Comparison of ENCODE assay signal across 20 cellular contexts in the genomic region with DNA sequence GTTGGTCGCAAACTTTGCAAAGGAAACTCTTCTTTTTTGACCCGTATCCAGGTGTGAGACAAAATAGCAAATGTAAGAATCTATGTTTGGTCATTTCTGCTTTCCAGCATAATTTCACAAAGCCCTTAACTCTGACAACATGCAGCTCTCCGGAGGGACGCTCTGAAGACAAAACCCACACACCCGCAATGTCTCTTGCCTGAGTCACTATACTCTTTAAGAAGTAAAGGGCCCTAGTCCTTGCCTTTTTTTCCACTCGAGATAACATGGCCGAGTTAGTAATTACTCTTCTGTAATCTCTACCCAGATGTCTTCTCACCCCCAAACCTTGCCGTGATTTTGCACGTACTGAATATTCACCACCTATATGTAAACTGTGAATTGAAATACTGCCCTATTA.
A peak's percentile ranks its signal among the peaks of the same experiment; 100 is the strongest.
DNase-seq lines count a peak whose midpoint lies in the region; ATAC-seq and TF ChIP-seq lines count a peak whose summit lies in the region.
"Had no signal": no experiment of that assay in that cellular context is flagged by ENCODE, and none has a peak within 500 bp of the region (broad histone marks: within the 10 kb centered on the region; RNA-seq: fewer than 3 reads in every experiment).

No MANE protein-coding gene starts in this region.

- no peaks in the 10 kb centered on the region for H3K9me3 Mint-ChIP-seq in mesothelial cell of epicardium
- H3K9me3 Mint-ChIP-seq: CD8-positive, alpha-beta T cell had no signal

- no peak overlapping the region for H3K4ac ChIP-seq in mesenchymal stem cell (ENCODE audit: low read depth in 1 of 2, low read length in 2 of 2)

- H3K27ac Mint-ChIP-seq in mesothelial cell of epicardium = peak overlapping the region; percentile 30
- H3K27ac Mint-ChIP-seq: B cell; CD8-positive, alpha-beta T cell; HFFc6 had no signal

- H3K79me1 ChIP-seq in mesenchymal stem cell (replicated peaks; ENCODE audit: low read length, poor library complexity, severe bottlenecking) = no peaks in the 10 kb centered on the region

- WGBS in mesenchymal stem cell = 58% methylated on average over 9 of the region's 9 CpGs

- DNase-seq in amniotic epithelial cell (ENCODE audit: low read depth) (peak; percentile 80), mesenchymal stem cell (peak; percentile 63), mesothelial cell of epicardium (ENCODE audit: low spot score in 2 of 2, unreplicated experiment in 2 of 2) (no peak), AG20443 (ENCODE audit: low spot score) (no peak), D341Med (ENCODE audit: low spot score) (no peak)
- DNase-seq: Caco-2; CD4-positive, CD25-positive, alpha-beta regulatory T cell; CD8-positive, alpha-beta T cell; DMS 273 treated with DMSO at 0.1 percent for 48 hours; DMS79; EL; GDM1; GOT3; HFFc6 had no signal

- no peak overlapping the region for H3K4me3 ChIP-seq in mesenchymal stem cell (ENCODE audit: insufficient read depth in 1 of 2, low read depth in 1 of 2, low read length in 2 of 2)
- H3K4me3 ChIP-seq: BLaER1, GM12878, HAP-1 had no signal

- no peaks in the 10 kb centered on the region for H3K9me3 ChIP-seq in mesenchymal stem cell (ENCODE audit: control insufficient read depth, low read length)
- H3K9me3 ChIP-seq: BLaER1, Caco-2, HAP-1 had no signal

- no peak overlapping the region for H3K23ac ChIP-seq in mesenchymal stem cell (ENCODE audit: low read length in 2 of 2)

- no peak for TF ChIP-seq CTCF in mesothelial cell of epicardium (IDR thresholded peaks at IDR 0.05; ENCODE audit: unreplicated experiment)

- H2BK15ac ChIP-seq in mesenchymal stem cell (ENCODE audit: low read depth, poor library complexity, severe bottlenecking) = no peak overlapping the region

- H3K36me3 ChIP-seq in mesenchymal stem cell (ENCODE audit: control insufficient read depth in 1 of 2, insufficient read depth in 2 of 2, low read depth in 1 of 2, low read length in 2 of 2) = no peaks in the 10 kb centered on the region
- H3K36me3 ChIP-seq: BLaER1, HAP-1 had no signal

- no peak overlapping the region for H3K4me3 Mint-ChIP-seq in mesothelial cell of epicardium
- H3K4me3 Mint-ChIP-seq: B cell; CD4-positive, CD25-positive, alpha-beta regulatory T cell; CD8-positive, alpha-beta T cell; HFFc6 had no signal

- H2AFZ ChIP-seq in mesenchymal stem cell (ENCODE audit: low read depth, low read length) = no peak overlapping the region

- no peaks in the 10 kb centered on the region for H3K36me3 Mint-ChIP-seq in mesothelial cell of epicardium
- H3K36me3 Mint-ChIP-seq: CD4-positive, CD25-positive, alpha-beta regulatory T cell; CD8-positive, alpha-beta T cell had no signal

- no peak overlapping the region for H3K4me2 ChIP-seq in mesenchymal stem cell (ENCODE audit: low read length, poor library complexity, severe bottlenecking)
- H3K4me2 ChIP-seq: BLaER1 had no signal

- no peak overlapping the region for H3K27ac ChIP-seq in mesenchymal stem cell (ENCODE audit: low read length, poor library complexity, severe bottlenecking)
- H3K27ac ChIP-seq: BLaER1, C4-2B had no signal

- peaks cover 28% of the 10 kb centered on the region for H3K4me1 Mint-ChIP-seq in mesothelial cell of epicardium
- H3K4me1 Mint-ChIP-seq: B cell; CD4-positive, CD25-positive, alpha-beta regulatory T cell had no signal

- H3K27me3 ChIP-seq in mesenchymal stem cell (ENCODE audit: control insufficient read depth in 1 of 2, insufficient read depth in 1 of 2, low read length in 2 of 2) = no peaks in the 10 kb centered on the region
- H3K27me3 ChIP-seq: BLaER1 had no signal

- no peak overlapping the region for H2BK12ac ChIP-seq in mesenchymal stem cell (ENCODE audit: low read length in 2 of 2)

- no peaks in the 10 kb centered on the region for H3K27me3 Mint-ChIP-seq in mesothelial cell of epicardium (ENCODE audit: low read depth)
- H3K27me3 Mint-ChIP-seq: B cell; CD4-positive, CD25-positive, alpha-beta regulatory T cell had no signal

- H3K4me1 ChIP-seq in mesenchymal stem cell (ENCODE audit: control insufficient read depth, insufficient read depth, low read depth, low read length) = no peaks in the 10 kb centered on the region
- H3K4me1 ChIP-seq: HAP-1 had no signal

- H2AK5ac ChIP-seq in mesenchymal stem cell (ENCODE audit: low read length, severe bottlenecking) = no peak overlapping the region

- H3K18ac ChIP-seq in mesenchymal stem cell (ENCODE audit: low read depth in 1 of 2, low read length in 2 of 2) = no peak overlapping the region

- no peak overlapping the region for H3K9ac ChIP-seq in mesenchymal stem cell (ENCODE audit: low read length)
- H3K9ac ChIP-seq: BLaER1 had no signal

- no peak overlapping the region for H2BK5ac ChIP-seq in mesenchymal stem cell (ENCODE audit: low read depth, low read length, poor library complexity, severe bottlenecking)

- no peak overlapping the region for H4K8ac ChIP-seq in mesenchymal stem cell (ENCODE audit: low read length)

- ATAC-seq in GM19467 (IDR thresholded peaks at IDR 0.05; ENCODE audit: unreplicated experiment) = no peak
- ATAC-seq: CD8-positive, alpha-beta T cell; GM12878 had no signal

- H3K14ac ChIP-seq in mesenchymal stem cell (ENCODE audit: low read length in 2 of 2) = no peak overlapping the region

- H2BK120ac ChIP-seq in mesenchymal stem cell (ENCODE audit: low read depth, low read length) = no peak overlapping the region

- no peak overlapping the region for H4K91ac ChIP-seq in mesenchymal stem cell (ENCODE audit: low read length)

Comparison
In these comparisons a context has a peak if more than half of its experiments do, and no peak if none do; other contexts are left out.
1. DNase-seq: peak in amniotic epithelial cell (single experiment) and mesenchymal stem cell (single experiment); none in mesothelial cell of epicardium (0 of 2), AG20443 (single experiment) and D341Med (single experiment).